Comparison of ENCODE assay signal across 10 cellular contexts in the genomic region with DNA sequence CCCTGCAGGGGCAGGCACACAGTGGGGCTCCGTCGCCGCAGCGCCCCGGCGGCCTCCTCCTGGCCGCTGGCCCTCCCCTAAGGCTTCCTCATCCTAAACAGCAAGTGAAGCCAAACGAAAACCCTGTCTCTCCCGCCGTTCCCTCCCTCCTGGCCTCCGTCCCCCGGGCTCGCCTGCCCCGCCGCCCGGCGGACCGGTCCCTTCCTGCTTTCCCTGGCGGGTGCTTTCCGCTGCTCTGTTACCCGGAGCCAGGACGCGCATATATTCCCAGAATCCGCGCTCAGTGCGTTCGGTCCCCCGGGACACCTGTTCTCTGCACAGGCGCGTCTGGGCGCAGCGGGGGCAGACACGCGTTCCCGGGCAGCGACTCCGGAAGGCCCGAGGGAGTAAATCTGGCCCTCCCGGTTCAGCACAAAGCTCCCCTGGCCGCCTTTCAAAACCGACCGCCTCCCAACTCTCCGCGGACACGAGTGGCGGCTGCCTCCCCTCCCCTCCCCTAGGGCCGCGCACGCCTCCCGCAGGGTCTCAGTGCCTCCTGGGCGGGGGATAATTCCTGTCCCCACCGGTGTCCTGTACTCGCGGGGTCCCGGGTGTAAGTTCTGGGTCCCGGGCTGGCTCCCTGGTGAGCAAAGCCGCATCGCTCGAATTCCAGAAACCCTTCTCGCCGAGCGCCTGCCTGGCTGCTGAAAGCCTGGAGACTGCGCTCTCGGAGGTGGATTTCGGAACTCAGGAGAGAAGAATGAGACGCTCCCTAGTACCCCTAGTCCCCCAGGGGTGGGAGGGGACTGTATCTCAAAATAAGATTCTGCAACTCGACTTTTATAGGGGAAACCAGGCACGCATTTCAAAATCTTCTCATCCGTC. TPM values are rescaled to one million over a fixed set of nuclear protein-coding genes. Genes with fewer than 3 reads are reported as not detected.
DNase-seq lines count a peak whose midpoint lies in the region; ATAC-seq and TF ChIP-seq lines count a peak whose summit lies in the region.
"Had no signal": no experiment of that assay in that cellular context is flagged by ENCODE, and none has a peak within 500 bp of the region (broad histone marks: within the 10 kb centered on the region; RNA-seq: fewer than 3 reads in every experiment).

No MANE protein-coding gene starts in this region.

- 1% methylated on average over 51 of the region's 69 CpGs for WGBS in esophagus muscularis mucosa

- peaks cover 6% of the 10 kb centered on the region for H3K9me3 Mint-ChIP-seq in MCF 10A (ENCODE audit: unreplicated experiment)

- no peaks in the 10 kb centered on the region for H3K4me1 Mint-ChIP-seq in MCF 10A (ENCODE audit: insufficient read depth, unreplicated experiment)

- no TSS peak for BruUV-seq in MCF 10A (replicated peaks; lab: Mats Ljungman, UMichigan)

- H3K27me3 Mint-ChIP-seq in MCF 10A (ENCODE audit: insufficient read depth, unreplicated experiment), result peaks cover 53% of the 10 kb centered on the region

- CTCF ChIA-PET in MCF 10A (lab: Yijun Ruan, JAX), result interaction anchor here (0.7 kb wide), 2 partner anchors 39 to 185 kb away, joined by 3 read pairs; no protein-coding TSS in a partner anchor

- H3K4me3 Mint-ChIP-seq in MCF 10A (ENCODE audit: unreplicated experiment), result no peak overlapping the region

- H3K4me3 ChIP-seq in esophagus muscularis mucosa (peak overlapping the region; percentile 46 to 59 (median 52)), muscle layer of colon (ENCODE audit: low read depth in 1 of 2, low read length in 2 of 2) (peak overlapping the region; percentile 44 to 55), upper lobe of right lung (peak overlapping the region; percentile 40)

- H3K27ac ChIP-seq in esophagus muscularis mucosa (replicated peaks in 1 of 4) (no peak overlapping the region), muscle layer of colon (ENCODE audit: low read depth, low read length) (no peak overlapping the region), upper lobe of right lung (no peak overlapping the region)

- intact Hi-C loops in MCF 10A (cut with micrococcal nuclease) (no loop called here), esophagus muscularis mucosa (cut with DNase I) (no loop called here), upper lobe of right lung (cut with DNase I) (no loop called here)

- H3K9me3 ChIP-seq in esophagus muscularis mucosa (no peaks in the 10 kb centered on the region), muscle layer of colon (ENCODE audit: low read length) (no peaks in the 10 kb centered on the region), upper lobe of right lung (no peaks in the 10 kb centered on the region)

- TF ChIP-seq POLR2A in esophagus muscularis mucosa (IDR thresholded peaks at IDR 0.05; ENCODE audit: low read depth), result no peak

- H3K27ac Mint-ChIP-seq in MCF 10A (ENCODE audit: low read depth, unreplicated experiment), result no peak overlapping the region

- H3K4me1 ChIP-seq in esophagus muscularis mucosa (peaks cover 13 to 22% (median 20%) of the 10 kb centered on the region in 4 donors), muscle layer of colon (ENCODE audit: insufficient read depth, low read length) (peaks cover 12% of the 10 kb centered on the region), upper lobe of right lung (peaks cover 13% of the 10 kb centered on the region)

- peak; percentile 74 to 80 for DNase-seq in T47D (ENCODE audit: low read depth in 1 of 2, low spot score in 1 of 2)
- DNase-seq in MCF 10A (ENCODE audit: unreplicated experiment), result no peak
- no peak for DNase-seq in esophagus muscularis mucosa (ENCODE audit: extremely low spot score)
- DNase-seq in upper lobe of right lung, result peak; percentile 67
- DNase-seq in DMS153 (lab: John Stamatoyannopoulos, UW), result no peak
- DNase-seq: activated CD4-positive, alpha-beta T cell treated with anti-CD3 and anti-CD28 coated beads, Interleukin-2, amount 50 U/mL, for 1 hour; DND-41 had no signal

- H3K27me3 ChIP-seq in esophagus muscularis mucosa, result peaks cover 0 to 69% (median 19%) of the 10 kb centered on the region in 4 donors
- H3K27me3 ChIP-seq in muscle layer of colon (ENCODE audit: control insufficient read depth in 1 of 2, insufficient read depth in 2 of 2, low read length in 2 of 2), result peaks cover 24 to 45% of the 10 kb centered on the region in 2 donors
- peaks cover 41% of the 10 kb centered on the region for H3K27me3 ChIP-seq in upper lobe of right lung

- no peak for TF ChIP-seq CTCF in MCF 10A (IDR thresholded peaks at IDR 0.05; ENCODE audit: unreplicated experiment)
- no peak for TF ChIP-seq CTCF in esophagus muscularis mucosa (IDR thresholded peaks at IDR 0.05)
- no peak for TF ChIP-seq CTCF in upper lobe of right lung (IDR thresholded peaks at IDR 0.05)

- no peaks in the 10 kb centered on the region for H3K36me3 Mint-ChIP-seq in MCF 10A (ENCODE audit: insufficient read depth, unreplicated experiment)

- H3K36me3 ChIP-seq in esophagus muscularis mucosa (no peaks in the 10 kb centered on the region), muscle layer of colon (ENCODE audit: insufficient read depth, low read length) (no peaks in the 10 kb centered on the region), upper lobe of right lung (no peaks in the 10 kb centered on the region)

- TF ChIP-seq EP300 in esophagus muscularis mucosa (IDR thresholded peaks at IDR 0.05), result no peak

- H3K9ac ChIP-seq in muscle layer of colon (ENCODE audit: low read length), result no peak overlapping the region

- ATAC-seq in upper lobe of right lung, result peak; percentile 70
- ATAC-seq in HG02981 (IDR thresholded peaks at IDR 0.05; ENCODE audit: unreplicated experiment), result no peak
- ATAC-seq in HG02571 (IDR thresholded peaks at IDR 0.05; ENCODE audit: unreplicated experiment), result no peak

- POLR2A ChIA-PET in MCF 10A (lab: Yijun Ruan, JAX), result interaction anchor here (1.5 kb wide), 1 partner anchor 9 kb away, joined by 4 read pairs; no protein-coding TSS in a partner anchor

- in situ Hi-C loops in T47D (cut with HindIII; ENCODE audit: low pct_unique_long_range_greater_than_20kb, low sequenced_read_pairs), result no loop called here

RNA-seq across cellular contexts. Expression of a gene that starts 21.4 kb away (rescaled TPM):
- 61.8 and 77.4 TPM in 2 replicates for total RNA-seq in MCF 10A (2022)
- total RNA-seq in esophagus muscularis mucosa, result 10 to 100 TPM; 24.1 to 70.6 (median 45.7) TPM
- 30.3 TPM for total RNA-seq in upper lobe of right lung

RNA-seq across cellular contexts. Expression of a gene that starts 42.8 kb away (rescaled TPM):
- total RNA-seq in MCF 10A (2022) (1.0 and 1.2 TPM in 2 replicates), esophagus muscularis mucosa (1 to 10 TPM; 2.5 to 6.4 (median 4.9) TPM), upper lobe of right lung (12.3 TPM)

RNA-seq across cellular contexts. Expression of a gene that starts 48.1 kb away (rescaled TPM):
- total RNA-seq in MCF 10A (2022) (83.3 and 96.3 TPM in 2 replicates), esophagus muscularis mucosa (100 to 1,000 TPM; 162 to 267 (median 187) TPM), upper lobe of right lung (174 TPM)

Comparison
In these comparisons a context has a peak if more than half of its experiments do, and no peak if none do; other contexts are left out.
1. DNase-seq: peak in T47D (2 of 2) and upper lobe of right lung (single experiment); none in MCF 10A (single experiment), esophagus muscularis mucosa (single experiment) and DMS153 (single experiment).
2. Peak in every context shown above with its lines, with median percentiles within 50 percentile points of each other: H3K4me3 ChIP-seq.